ENCODE assay signal across 1 cellular context in the genomic region with DNA sequence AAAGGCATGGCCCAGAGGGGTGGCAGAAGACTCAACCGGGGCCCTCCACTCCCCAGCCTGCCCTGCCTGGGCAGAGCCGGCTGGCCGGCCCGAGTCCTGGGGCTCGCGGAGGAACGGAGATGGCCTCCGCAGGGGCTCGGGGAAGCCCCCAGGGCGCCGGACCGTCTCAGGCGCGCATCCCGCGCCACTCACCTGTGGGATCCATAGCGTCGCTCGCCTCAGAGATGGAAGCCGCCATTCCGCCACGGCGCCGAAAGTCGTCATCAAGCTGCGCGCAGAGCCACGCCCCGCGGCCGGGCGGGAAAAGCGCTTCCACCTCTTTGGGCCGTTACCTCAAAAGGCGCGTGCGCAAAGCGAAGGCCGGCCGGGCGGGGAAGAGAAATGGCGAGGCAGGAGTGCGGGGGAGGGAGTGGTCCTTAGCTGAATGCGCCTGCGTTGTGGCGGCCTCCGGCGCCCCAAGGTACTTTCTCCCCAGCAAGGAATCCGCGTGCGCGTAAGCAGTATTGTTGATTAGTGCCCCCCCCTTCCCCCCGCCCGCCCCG.
TF ChIP-seq lines count a peak whose summit lies in the region.

A gene with protein sequence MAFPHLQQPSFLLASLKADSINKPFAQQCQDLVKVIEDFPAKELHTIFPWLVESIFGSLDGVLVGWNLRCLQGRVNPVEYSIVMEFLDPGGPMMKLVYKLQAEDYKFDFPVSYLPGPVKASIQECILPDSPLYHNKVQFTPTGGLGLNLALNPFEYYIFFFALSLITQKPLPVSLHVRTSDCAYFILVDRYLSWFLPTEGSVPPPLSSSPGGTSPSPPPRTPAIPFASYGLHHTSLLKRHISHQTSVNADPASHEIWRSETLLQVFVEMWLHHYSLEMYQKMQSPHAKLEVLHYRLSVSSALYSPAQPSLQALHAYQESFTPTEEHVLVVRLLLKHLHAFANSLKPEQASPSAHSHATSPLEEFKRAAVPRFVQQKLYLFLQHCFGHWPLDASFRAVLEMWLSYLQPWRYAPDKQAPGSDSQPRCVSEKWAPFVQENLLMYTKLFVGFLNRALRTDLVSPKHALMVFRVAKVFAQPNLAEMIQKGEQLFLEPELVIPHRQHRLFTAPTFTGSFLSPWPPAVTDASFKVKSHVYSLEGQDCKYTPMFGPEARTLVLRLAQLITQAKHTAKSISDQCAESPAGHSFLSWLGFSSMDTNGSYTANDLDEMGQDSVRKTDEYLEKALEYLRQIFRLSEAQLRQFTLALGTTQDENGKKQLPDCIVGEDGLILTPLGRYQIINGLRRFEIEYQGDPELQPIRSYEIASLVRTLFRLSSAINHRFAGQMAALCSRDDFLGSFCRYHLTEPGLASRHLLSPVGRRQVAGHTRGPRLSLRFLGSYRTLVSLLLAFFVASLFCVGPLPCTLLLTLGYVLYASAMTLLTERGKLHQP (minus strand): TSS at position 265 of the 542 bp plus-strand sequence. CDS start 5,010 bp downstream, outside the sequence.

TF ChIP-seq in HepG2, 621 proteins besides CTCF, POLR2A, EP300 and RAD21 (continued from another document and continues in another):
- TF ChIP-seq, protein P1, sequence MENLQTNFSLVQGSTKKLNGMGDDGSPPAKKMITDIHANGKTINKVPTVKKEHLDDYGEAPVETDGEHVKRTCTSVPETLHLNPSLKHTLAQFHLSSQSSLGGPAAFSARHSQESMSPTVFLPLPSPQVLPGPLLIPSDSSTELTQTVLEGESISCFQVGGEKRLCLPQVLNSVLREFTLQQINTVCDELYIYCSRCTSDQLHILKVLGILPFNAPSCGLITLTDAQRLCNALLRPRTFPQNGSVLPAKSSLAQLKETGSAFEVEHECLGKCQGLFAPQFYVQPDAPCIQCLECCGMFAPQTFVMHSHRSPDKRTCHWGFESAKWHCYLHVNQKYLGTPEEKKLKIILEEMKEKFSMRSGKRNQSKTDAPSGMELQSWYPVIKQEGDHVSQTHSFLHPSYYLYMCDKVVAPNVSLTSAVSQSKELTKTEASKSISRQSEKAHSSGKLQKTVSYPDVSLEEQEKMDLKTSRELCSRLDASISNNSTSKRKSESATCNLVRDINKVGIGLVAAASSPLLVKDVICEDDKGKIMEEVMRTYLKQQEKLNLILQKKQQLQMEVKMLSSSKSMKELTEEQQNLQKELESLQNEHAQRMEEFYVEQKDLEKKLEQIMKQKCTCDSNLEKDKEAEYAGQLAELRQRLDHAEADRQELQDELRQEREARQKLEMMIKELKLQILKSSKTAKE (CRISPR knock-in tag; IDR thresholded peaks at IDR 0.05; ENCODE audit: borderline replicate concordance): no peak; the same call in 1 of the 2 replicates
- no peak for TF ChIP-seq SMARCC2 (IDR thresholded peaks at IDR 0.05)
- no peak for TF ChIP-seq NCOA1 (CRISPR knock-in tag; IDR thresholded peaks at IDR 0.05)
- TF ChIP-seq TBX2 (CRISPR knock-in tag; IDR thresholded peaks at IDR 0.05; ENCODE audit: borderline replicate concordance): peak; percentile 79
- TF ChIP-seq, protein P2, sequence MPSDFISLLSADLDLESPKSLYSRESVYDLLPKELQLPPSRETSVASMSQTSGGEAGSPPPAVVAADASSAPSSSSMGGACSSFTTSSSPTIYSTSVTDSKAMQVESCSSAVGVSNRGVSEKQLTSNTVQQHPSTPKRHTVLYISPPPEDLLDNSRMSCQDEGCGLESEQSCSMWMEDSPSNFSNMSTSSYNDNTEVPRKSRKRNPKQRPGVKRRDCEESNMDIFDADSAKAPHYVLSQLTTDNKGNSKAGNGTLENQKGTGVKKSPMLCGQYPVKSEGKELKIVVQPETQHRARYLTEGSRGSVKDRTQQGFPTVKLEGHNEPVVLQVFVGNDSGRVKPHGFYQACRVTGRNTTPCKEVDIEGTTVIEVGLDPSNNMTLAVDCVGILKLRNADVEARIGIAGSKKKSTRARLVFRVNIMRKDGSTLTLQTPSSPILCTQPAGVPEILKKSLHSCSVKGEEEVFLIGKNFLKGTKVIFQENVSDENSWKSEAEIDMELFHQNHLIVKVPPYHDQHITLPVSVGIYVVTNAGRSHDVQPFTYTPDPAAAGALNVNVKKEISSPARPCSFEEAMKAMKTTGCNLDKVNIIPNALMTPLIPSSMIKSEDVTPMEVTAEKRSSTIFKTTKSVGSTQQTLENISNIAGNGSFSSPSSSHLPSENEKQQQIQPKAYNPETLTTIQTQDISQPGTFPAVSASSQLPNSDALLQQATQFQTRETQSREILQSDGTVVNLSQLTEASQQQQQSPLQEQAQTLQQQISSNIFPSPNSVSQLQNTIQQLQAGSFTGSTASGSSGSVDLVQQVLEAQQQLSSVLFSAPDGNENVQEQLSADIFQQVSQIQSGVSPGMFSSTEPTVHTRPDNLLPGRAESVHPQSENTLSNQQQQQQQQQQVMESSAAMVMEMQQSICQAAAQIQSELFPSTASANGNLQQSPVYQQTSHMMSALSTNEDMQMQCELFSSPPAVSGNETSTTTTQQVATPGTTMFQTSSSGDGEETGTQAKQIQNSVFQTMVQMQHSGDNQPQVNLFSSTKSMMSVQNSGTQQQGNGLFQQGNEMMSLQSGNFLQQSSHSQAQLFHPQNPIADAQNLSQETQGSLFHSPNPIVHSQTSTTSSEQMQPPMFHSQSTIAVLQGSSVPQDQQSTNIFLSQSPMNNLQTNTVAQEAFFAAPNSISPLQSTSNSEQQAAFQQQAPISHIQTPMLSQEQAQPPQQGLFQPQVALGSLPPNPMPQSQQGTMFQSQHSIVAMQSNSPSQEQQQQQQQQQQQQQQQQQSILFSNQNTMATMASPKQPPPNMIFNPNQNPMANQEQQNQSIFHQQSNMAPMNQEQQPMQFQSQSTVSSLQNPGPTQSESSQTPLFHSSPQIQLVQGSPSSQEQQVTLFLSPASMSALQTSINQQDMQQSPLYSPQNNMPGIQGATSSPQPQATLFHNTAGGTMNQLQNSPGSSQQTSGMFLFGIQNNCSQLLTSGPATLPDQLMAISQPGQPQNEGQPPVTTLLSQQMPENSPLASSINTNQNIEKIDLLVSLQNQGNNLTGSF (CRISPR knock-in tag; IDR thresholded peaks at IDR 0.05): peak; percentile 72
- TF ChIP-seq, protein P3, sequence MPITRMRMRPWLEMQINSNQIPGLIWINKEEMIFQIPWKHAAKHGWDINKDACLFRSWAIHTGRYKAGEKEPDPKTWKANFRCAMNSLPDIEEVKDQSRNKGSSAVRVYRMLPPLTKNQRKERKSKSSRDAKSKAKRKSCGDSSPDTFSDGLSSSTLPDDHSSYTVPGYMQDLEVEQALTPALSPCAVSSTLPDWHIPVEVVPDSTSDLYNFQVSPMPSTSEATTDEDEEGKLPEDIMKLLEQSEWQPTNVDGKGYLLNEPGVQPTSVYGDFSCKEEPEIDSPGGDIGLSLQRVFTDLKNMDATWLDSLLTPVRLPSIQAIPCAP (CRISPR knock-in tag; IDR thresholded peaks at IDR 0.05; ENCODE audit: low read depth): 0 out of 2 replicates have a peak, but pooled peaks have one; percentile 52
- no peak for TF ChIP-seq MBNL3 (CRISPR knock-in tag; conservative IDR thresholded peaks at IDR 0.05)
- peak; percentile 62 for TF ChIP-seq ZNF143 (CRISPR knock-in tag; IDR thresholded peaks at IDR 0.05)
- TF ChIP-seq HDAC1 (CRISPR knock-in tag; IDR thresholded peaks at IDR 0.05): peak; percentile 95
- TF ChIP-seq TP53 (CRISPR knock-in tag; conservative IDR thresholded peaks at IDR 0.05): no peak
- TF ChIP-seq ZFP41 (CRISPR knock-in tag; IDR thresholded peaks at IDR 0.05; ENCODE audit: borderline replicate concordance): no peak
- peak; percentile 97 for TF ChIP-seq PCBP1 (IDR thresholded peaks at IDR 0.05; ENCODE audit: borderline replicate concordance, low read depth, low read length)
- TF ChIP-seq CBX1 (IDR thresholded peaks at IDR 0.05; ENCODE audit: low read depth): no peak
- peak; percentile 85 for TF ChIP-seq TOPORS (CRISPR knock-in tag; IDR thresholded peaks at IDR 0.05)
- TF ChIP-seq ZNF674 (CRISPR knock-in tag; IDR thresholded peaks at IDR 0.05; ENCODE audit: low read depth): peak; percentile 52; the same call in 1 of the 2 replicates
- no peak for TF ChIP-seq NCOA2 (CRISPR knock-in tag; IDR thresholded peaks at IDR 0.05)
- TF ChIP-seq, protein P4, sequence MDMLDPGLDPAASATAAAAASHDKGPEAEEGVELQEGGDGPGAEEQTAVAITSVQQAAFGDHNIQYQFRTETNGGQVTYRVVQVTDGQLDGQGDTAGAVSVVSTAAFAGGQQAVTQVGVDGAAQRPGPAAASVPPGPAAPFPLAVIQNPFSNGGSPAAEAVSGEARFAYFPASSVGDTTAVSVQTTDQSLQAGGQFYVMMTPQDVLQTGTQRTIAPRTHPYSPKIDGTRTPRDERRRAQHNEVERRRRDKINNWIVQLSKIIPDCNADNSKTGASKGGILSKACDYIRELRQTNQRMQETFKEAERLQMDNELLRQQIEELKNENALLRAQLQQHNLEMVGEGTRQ (IDR thresholded peaks at IDR 0.05; ENCODE audit: low read depth, low read length): no peak
- TF ChIP-seq, protein P4 (CRISPR knock-in tag; IDR thresholded peaks at IDR 0.05; ENCODE audit: borderline replicate concordance): peak; percentile 47; the same call in 1 of the 2 replicates
- peak; percentile 79; the same call in 1 of the 2 replicates for TF ChIP-seq MEIS1 (CRISPR knock-in tag; IDR thresholded peaks at IDR 0.05; ENCODE audit: borderline replicate concordance)
- TF ChIP-seq ZFP36 (IDR thresholded peaks at IDR 0.05; ENCODE audit: borderline replicate concordance, low read depth, low read length, partially characterized antibody): no peak
- TF ChIP-seq ZNF468 (CRISPR knock-in tag; IDR thresholded peaks at IDR 0.05): no peak
- no peak for TF ChIP-seq ATM (IDR thresholded peaks at IDR 0.05; ENCODE audit: borderline replicate concordance)
- peak; percentile 73 for TF ChIP-seq ZNF160 (CRISPR knock-in tag; IDR thresholded peaks at IDR 0.05)
- TF ChIP-seq, protein P5, sequence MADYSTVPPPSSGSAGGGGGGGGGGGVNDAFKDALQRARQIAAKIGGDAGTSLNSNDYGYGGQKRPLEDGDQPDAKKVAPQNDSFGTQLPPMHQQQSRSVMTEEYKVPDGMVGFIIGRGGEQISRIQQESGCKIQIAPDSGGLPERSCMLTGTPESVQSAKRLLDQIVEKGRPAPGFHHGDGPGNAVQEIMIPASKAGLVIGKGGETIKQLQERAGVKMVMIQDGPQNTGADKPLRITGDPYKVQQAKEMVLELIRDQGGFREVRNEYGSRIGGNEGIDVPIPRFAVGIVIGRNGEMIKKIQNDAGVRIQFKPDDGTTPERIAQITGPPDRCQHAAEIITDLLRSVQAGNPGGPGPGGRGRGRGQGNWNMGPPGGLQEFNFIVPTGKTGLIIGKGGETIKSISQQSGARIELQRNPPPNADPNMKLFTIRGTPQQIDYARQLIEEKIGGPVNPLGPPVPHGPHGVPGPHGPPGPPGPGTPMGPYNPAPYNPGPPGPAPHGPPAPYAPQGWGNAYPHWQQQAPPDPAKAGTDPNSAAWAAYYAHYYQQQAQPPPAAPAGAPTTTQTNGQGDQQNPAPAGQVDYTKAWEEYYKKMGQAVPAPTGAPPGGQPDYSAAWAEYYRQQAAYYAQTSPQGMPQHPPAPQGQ (CRISPR knock-in tag; IDR thresholded peaks at IDR 0.05; ENCODE audit: borderline replicate concordance): no peak
- no peak for TF ChIP-seq ZNF672 (CRISPR knock-in tag; IDR thresholded peaks at IDR 0.05)
- TF ChIP-seq ZNF10 (CRISPR knock-in tag; IDR thresholded peaks at IDR 0.05; ENCODE audit: borderline replicate concordance, low read depth): no peak
- TF ChIP-seq, protein P6, sequence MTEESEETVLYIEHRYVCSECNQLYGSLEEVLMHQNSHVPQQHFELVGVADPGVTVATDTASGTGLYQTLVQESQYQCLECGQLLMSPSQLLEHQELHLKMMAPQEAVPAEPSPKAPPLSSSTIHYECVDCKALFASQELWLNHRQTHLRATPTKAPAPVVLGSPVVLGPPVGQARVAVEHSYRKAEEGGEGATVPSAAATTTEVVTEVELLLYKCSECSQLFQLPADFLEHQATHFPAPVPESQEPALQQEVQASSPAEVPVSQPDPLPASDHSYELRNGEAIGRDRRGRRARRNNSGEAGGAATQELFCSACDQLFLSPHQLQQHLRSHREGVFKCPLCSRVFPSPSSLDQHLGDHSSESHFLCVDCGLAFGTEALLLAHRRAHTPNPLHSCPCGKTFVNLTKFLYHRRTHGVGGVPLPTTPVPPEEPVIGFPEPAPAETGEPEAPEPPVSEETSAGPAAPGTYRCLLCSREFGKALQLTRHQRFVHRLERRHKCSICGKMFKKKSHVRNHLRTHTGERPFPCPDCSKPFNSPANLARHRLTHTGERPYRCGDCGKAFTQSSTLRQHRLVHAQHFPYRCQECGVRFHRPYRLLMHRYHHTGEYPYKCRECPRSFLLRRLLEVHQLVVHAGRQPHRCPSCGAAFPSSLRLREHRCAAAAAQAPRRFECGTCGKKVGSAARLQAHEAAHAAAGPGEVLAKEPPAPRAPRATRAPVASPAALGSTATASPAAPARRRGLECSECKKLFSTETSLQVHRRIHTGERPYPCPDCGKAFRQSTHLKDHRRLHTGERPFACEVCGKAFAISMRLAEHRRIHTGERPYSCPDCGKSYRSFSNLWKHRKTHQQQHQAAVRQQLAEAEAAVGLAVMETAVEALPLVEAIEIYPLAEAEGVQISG (CRISPR knock-in tag; IDR thresholded peaks at IDR 0.05): peak; percentile 26; the same call in 1 of the 2 replicates
